ENCODE assay signal across 8 cellular contexts in the genomic region with DNA sequence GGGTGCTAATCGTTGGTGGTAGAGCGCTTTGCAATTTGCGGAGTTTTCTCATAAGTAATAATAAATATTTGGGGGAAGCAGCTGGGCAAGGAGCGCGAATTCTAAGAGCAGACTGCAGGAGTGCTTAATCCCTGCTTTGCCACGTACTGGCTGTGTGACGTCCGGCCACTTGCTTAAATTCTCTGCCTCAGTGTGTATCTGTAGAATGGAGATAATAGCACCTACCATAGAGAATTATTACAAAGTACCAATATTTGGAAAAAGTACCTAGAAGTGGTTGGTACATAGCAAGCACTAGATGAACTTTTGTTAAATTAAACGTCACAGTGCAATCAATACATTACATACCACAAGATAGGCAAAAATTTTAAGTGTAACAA. TPM values are rescaled to one million over a fixed set of nuclear protein-coding genes. Genes with fewer than 3 reads are reported as not detected.
A peak's percentile ranks its signal among the peaks of the same experiment; 100 is the strongest.
DNase-seq lines count a peak whose midpoint lies in the region; ATAC-seq, FAIRE-seq and TF ChIP-seq lines count a peak whose summit lies in the region.

No MANE protein-coding gene starts in this region.

- peak; percentile 7 for ATAC-seq in CD8-positive, alpha-beta T cell
- peak; percentile 36 for ATAC-seq in GM21360 (IDR thresholded peaks at IDR 0.05; ENCODE audit: unreplicated experiment)
- ATAC-seq in HG03558 (IDR thresholded peaks at IDR 0.05; ENCODE audit: extremely low read depth, unreplicated experiment): peak; percentile 14
- ATAC-seq in K562: peak; percentile 38

- CTCF ChIA-PET in CD8-positive, alpha-beta T cell (lab: Charles Lee): interaction anchor here (2.1 kb wide), 1 partner anchor 8 kb away, joined by 5 read pairs; no protein-coding TSS in a partner anchor
- CTCF ChIA-PET in K562 (lab: Yijun Ruan, JAX; ENCODE audit: low intra/inter-chr PET ratio): no interaction called here

- DNase-seq in CD8-positive, alpha-beta T cell: no peak
- DNase-seq in K562 (ENCODE audit: extremely low read depth in 1 of 4, low spot score in 3 of 4) (peak in 2 of 4 experiments; percentile 21 to 22), thyroid gland (no peak), GM19238 (ENCODE audit: insufficient read length, low spot score) (no peak), NCI-H2081 treated with DMSO at 0.1 percent for 48 hours (lab: John Stamatoyannopoulos, UW) (no peak)

- TSS peak; percentile 98 for BruUV-seq in K562 (replicated peaks; lab: Mats Ljungman, UMichigan)

- no peaks in the 10 kb centered on the region for H3K9me3 ChIP-seq in CD8-positive, alpha-beta T cell (ENCODE audit: low read length)
- H3K9me3 ChIP-seq in K562 (replicated peaks; ENCODE audit: control insufficient read depth, insufficient read depth, low read depth, low read length): no peaks in the 10 kb centered on the region
- no peaks in the 10 kb centered on the region for H3K9me3 ChIP-seq in thyroid gland

- peak overlapping the region; percentile 91 for H3K27ac ChIP-seq in CD8-positive, alpha-beta T cell (ENCODE audit: low read depth, low read length)
- H3K27ac ChIP-seq in K562 (ENCODE audit: extremely low read depth, low read depth, low read length) (peak overlapping the region; percentile 84), layer of hippocampus (ENCODE audit: low read depth, low read length) (peak overlapping the region; percentile 89), thyroid gland (peak overlapping the region; percentile 59 to 88 (median 86))

- H3K4me3 ChIP-seq in CD8-positive, alpha-beta T cell (ENCODE audit: low read depth, low read length): peak overlapping the region; percentile 48
- H3K4me3 ChIP-seq in K562: peak overlapping the region; percentile 95
- H3K4me3 ChIP-seq in thyroid gland (replicated peaks in 1 of 3): peak overlapping the region in 2 of 3 donors; percentile 61 to 94

- no peak for TF ChIP-seq CTCF in CD8-positive, alpha-beta T cell (IDR thresholded peaks at IDR 0.05)
- no peak for TF ChIP-seq CTCF in K562 (IDR thresholded peaks at IDR 0.05 in 2 of 3, conservative IDR thresholded peaks at IDR 0.05 in 1 of 3; ENCODE audit: insufficient read depth in 2 of 3, low read depth in 1 of 3, low read length in 3 of 3)
- no peak for TF ChIP-seq CTCF in thyroid gland (IDR thresholded peaks at IDR 0.05)

- H3K27me3 ChIP-seq in CD8-positive, alpha-beta T cell (ENCODE audit: insufficient read depth, low read length): no peaks in the 10 kb centered on the region
- no peaks in the 10 kb centered on the region for H3K27me3 ChIP-seq in K562 (ENCODE audit: control insufficient read depth in 2 of 2, insufficient read depth in 2 of 2, low read length in 2 of 2)
- H3K27me3 ChIP-seq in layer of hippocampus (ENCODE audit: control insufficient read depth, insufficient read depth, low read length): no peaks in the 10 kb centered on the region
- H3K27me3 ChIP-seq in thyroid gland: no peaks in the 10 kb centered on the region

- H3K36me3 Mint-ChIP-seq in CD8-positive, alpha-beta T cell: peaks cover 14% of the 10 kb centered on the region

- intact Hi-C loops in CD8-positive, alpha-beta T cell (cut with DNase I, micrococcal nuclease): loop anchor here (1.0 to 5.0 kb wide), 8 partner anchors 8 to 459 kb away; a partner anchor contains a TSS
- intact Hi-C loops in K562 (cut with micrococcal nuclease): loop anchor here (5.0 kb wide), 1 partner anchor 84 kb away; a partner anchor contains a TSS
- intact Hi-C loops in thyroid gland (cut with DNase I): no loop called here

- H4K20me1 ChIP-seq in K562 (replicated peaks; ENCODE audit: control insufficient read depth, insufficient read depth, low read length): peaks cover 14% of the 10 kb centered on the region

- WGBS in K562 (ENCODE audit: insufficient coverage, low coverage, missing lambda C conversion rate): under 1% methylated on average over 9 of the region's 9 CpGs
- 1 to 2% methylated on average over 9 of the region's 9 CpGs for WGBS in thyroid gland, 2 donors

- TF ChIP-seq POLR2A in K562 (conservative IDR thresholded peaks at IDR 0.05) (no peak), thyroid gland (IDR thresholded peaks at IDR 0.05) (no peak)

- H3K9me1 ChIP-seq in K562 (ENCODE audit: control insufficient read depth, insufficient read depth, low read length): peaks cover 8% of the 10 kb centered on the region

- POLR2A ChIA-PET in CD8-positive, alpha-beta T cell (lab: Charles Lee): interaction anchor here (0.7 to 1.9 kb wide), 4 partner anchors 9 to 367 kb away, joined by 3 to 7 read pairs (median 4); a partner anchor contains a TSS
- POLR2A ChIA-PET in K562 (lab: Yijun Ruan, JAX): no interaction called here

- FAIRE-seq in K562 (lab: Jason Lieb, UNC): no peak

- no peak overlapping the region for H3K27ac Mint-ChIP-seq in CD8-positive, alpha-beta T cell

- no peak for TF ChIP-seq EP300 in K562 (IDR thresholded peaks at IDR 0.05; ENCODE audit: low read length)

- no peak for TF ChIP-seq RAD21 in K562 (CRISPR knock-in tag; conservative IDR thresholded peaks at IDR 0.05 in 1 of 2, IDR thresholded peaks at IDR 0.05 in 1 of 2)

- H3K4me1 Mint-ChIP-seq in CD8-positive, alpha-beta T cell (ENCODE audit: low read depth): peaks cover 29% of the 10 kb centered on the region

- H3K27me3 Mint-ChIP-seq in CD8-positive, alpha-beta T cell (ENCODE audit: low read depth): no peaks in the 10 kb centered on the region

- H3K9me3 Mint-ChIP-seq in CD8-positive, alpha-beta T cell: no peaks in the 10 kb centered on the region

- no peak overlapping the region for H3K4me3 Mint-ChIP-seq in CD8-positive, alpha-beta T cell

- H3K9ac ChIP-seq in K562 (ENCODE audit: insufficient read depth in 1 of 2, low read depth in 2 of 2, low read length in 2 of 2): peak overlapping the region; percentile 72 to 83; a peak in 3 of 4 replicates

- peak overlapping the region; percentile 87 for H2AFZ ChIP-seq in K562 (ENCODE audit: low read depth, low read length)

- H3K4me2 ChIP-seq in K562 (ENCODE audit: insufficient read depth, low read length): peak overlapping the region; percentile 79

- in situ Hi-C loops in K562 (cut with MboI): loop anchor here (5.0 kb wide), 2 partner anchors 211 to 446 kb away; no protein-coding TSS in a partner anchor

- no peaks in the 10 kb centered on the region for H3K36me3 ChIP-seq in CD8-positive, alpha-beta T cell (ENCODE audit: insufficient read depth, low read length)
- H3K36me3 ChIP-seq in K562 (ENCODE audit: control insufficient read depth, insufficient read depth, low read length) (peaks cover 27% of the 10 kb centered on the region), thyroid gland (no peaks in the 10 kb centered on the region)

- peaks cover 48% of the 10 kb centered on the region for H3K79me2 ChIP-seq in K562 (ENCODE audit: control insufficient read depth, insufficient read depth, low read length)

- peaks cover 37% of the 10 kb centered on the region for H3K4me1 ChIP-seq in CD8-positive, alpha-beta T cell (ENCODE audit: insufficient read depth, low read length)
- H3K4me1 ChIP-seq in K562 (replicated peaks in 1 of 2; ENCODE audit: control insufficient read depth in 2 of 2, insufficient read depth in 2 of 2, low read length in 2 of 2) (peaks cover 6 to 17% of the 10 kb centered on the region in 2 experiments; a peak in 4 of 5 replicates), thyroid gland (peaks cover 26 to 27% of the 10 kb centered on the region in 2 donors)

TF ChIP-seq in K562, 482 proteins besides CTCF, POLR2A, EP300 and RAD21 (continues in another document):
- TF ChIP-seq HDAC2 (IDR thresholded peaks at IDR 0.05): 0 out of 2 replicates have a peak, but pooled peaks have one; percentile 46

RNA-seq across cellular contexts. Expression of a gene that starts 0.6 kb away (rescaled TPM):
- 10 to 100 TPM; 67.2 to 71.5 TPM for total RNA-seq in CD8-positive, alpha-beta T cell
- total RNA-seq in K562 (2011; cell fraction: chromatin; rRNA removed; ENCODE audit: low replicate concordance): 21.4 and 62.0 TPM in 2 replicates
- 22.8 and 31.2 TPM in 2 replicates for total RNA-seq in K562 (2011; cell fraction: nucleolus; rRNA removed)
- 53.7 and 91.9 TPM in 2 replicates for total RNA-seq in K562 (2011; cell fraction: nucleoplasm; rRNA removed)
- 91.6 and 93.4 TPM in 2 replicates for total RNA-seq in K562 (2014; rRNA removed)
- total RNA-seq in K562 (2014; rRNA removed; fragmentation: Illumina TruSeq; extraction: Trizol): 45.7 and 54.6 TPM in 2 replicates
- total RNA-seq in K562 (2015; rRNA removed; fragmentation: Illumina TruSeq; extraction: Trizol): 39.5 and 45.3 TPM in 2 replicates
- total RNA-seq in K562 (2021): 52.4 and 57.9 TPM in 2 replicates
- polyA plus RNA-seq in K562 (2011; rRNA removed): 37.2 and 41.2 TPM in 2 replicates
- 26.0 and 113 TPM in 2 replicates for polyA plus RNA-seq in K562 (2011; cell fraction: cytosol; rRNA removed)
- polyA plus RNA-seq in K562 (2011; cell fraction: nucleus; rRNA removed): 9.5 and 12.7 TPM in 2 replicates
- polyA plus RNA-seq in K562 (2012): 21.7 and 33.5 TPM in 2 replicates
- 25.0 and 30.2 TPM in 2 replicates for polyA plus RNA-seq in K562 (2014; fragmentation: Illumina TruSeq; extraction: Trizol)
- 10 to 100 TPM; 15.9 to 16.5 TPM for polyA plus RNA-seq in K562 (2014; fragmentation: Nextera tagmentation; extraction: Ambion mirVana)
- polyA plus RNA-seq in K562 (2014; rRNA removed): 34.3 and 41.7 TPM in 2 replicates
- polyA minus RNA-seq in K562 (2011; rRNA and poly(A)+ RNA removed): 63.0 and 74.7 TPM in 2 replicates
- polyA minus RNA-seq in K562 (2011; cell fraction: cytosol; rRNA and poly(A)+ RNA removed): 26.1 and 47.5 TPM in 2 replicates
- polyA minus RNA-seq in K562 (2011; cell fraction: nucleus; rRNA and poly(A)+ RNA removed): 18.4 and 34.0 TPM in 2 replicates
- 100 to 1,000 TPM; 137 to 198 (median 168) TPM for total RNA-seq in thyroid gland

RNA-seq across cellular contexts. Expression of a gene that starts 24.2 kb away (rescaled TPM):
- under 1 TPM; 0.27 to 0.36 TPM for total RNA-seq in CD8-positive, alpha-beta T cell
- total RNA-seq in K562 (2011; cell fraction: chromatin; rRNA removed; ENCODE audit: low replicate concordance): 0.32 and 2.6 TPM in 2 replicates
- total RNA-seq in K562 (2011; cell fraction: nucleolus; rRNA removed): 0.26 and 0.33 TPM in 2 replicates
- total RNA-seq in K562 (2011; cell fraction: nucleoplasm; rRNA removed): 0.95 and 2.5 TPM in 2 replicates
- total RNA-seq in K562 (2014; rRNA removed) (0.41 and 0.69 TPM in 2 replicates), K562 (2014; rRNA removed; fragmentation: Illumina TruSeq; extraction: Trizol) (0.98 TPM in 1 of 2 replicates, not detected in the other), K562 (2015; rRNA removed; fragmentation: Illumina TruSeq; extraction: Trizol) (1.2 and 2.2 TPM in 2 replicates), K562 (2021) (1.7 and 2.1 TPM in 2 replicates), thyroid gland (1 to 10 TPM; 1.1 to 2.0 (median 1.5) TPM)
- polyA plus RNA-seq in K562 (2011; rRNA removed) (0.17 TPM in 1 of 2 replicates, not detected in the other), K562 (2014; fragmentation: Illumina TruSeq; extraction: Trizol) (1.8 TPM in 1 of 2 replicates, not detected in the other), K562 (2014; fragmentation: Nextera tagmentation; extraction: Ambion mirVana) (1 to 10 TPM in 1 of 2 experiments, under 1 TPM in 1; 0.93 to 1.6 TPM), K562 (2014; rRNA removed) (0.15 and 0.38 TPM in 2 replicates)
- 0.01 and 0.03 TPM in 2 replicates for polyA plus RNA-seq in K562 (2011; cell fraction: cytosol; rRNA removed)
- polyA plus RNA-seq in K562 (2011; cell fraction: nucleus; rRNA removed): 0.20 and 0.35 TPM in 2 replicates
- polyA plus RNA-seq in K562 (2012): 1.1 and 1.2 TPM in 2 replicates
- polyA minus RNA-seq in K562 (2011; rRNA and poly(A)+ RNA removed): 0.07 TPM in 1 of 2 replicates, not detected in the other
- not detected in 2 replicates for polyA minus RNA-seq in K562 (2011; cell fraction: cytosol; rRNA and poly(A)+ RNA removed)
- polyA minus RNA-seq in K562 (2011; cell fraction: nucleus; rRNA and poly(A)+ RNA removed): 0.81 and 2.2 TPM in 2 replicates
